16 cellular contexts compared by ENCODE assay signal in the genomic region with DNA sequence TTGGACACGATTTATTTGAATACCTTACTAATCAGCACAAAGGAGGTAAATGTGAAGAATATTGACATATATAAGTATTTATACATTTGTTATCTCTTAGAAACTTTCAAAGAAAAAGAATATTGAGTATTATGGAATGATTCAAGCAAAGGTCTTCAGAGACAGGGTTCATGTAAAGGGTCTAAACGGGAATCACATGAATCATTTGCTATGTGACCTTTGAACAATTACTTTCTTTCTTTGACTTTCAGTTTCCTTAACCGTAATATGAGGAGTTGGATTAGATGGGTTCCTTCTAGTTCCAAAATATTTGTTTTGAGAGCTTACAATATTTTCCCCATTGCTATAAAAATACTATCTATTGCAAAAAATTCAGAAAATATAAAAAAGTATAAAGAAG. TPM values are rescaled to one million over a fixed set of nuclear protein-coding genes. Genes with fewer than 3 reads are reported as not detected.
DNase-seq lines count a peak whose midpoint lies in the region; ATAC-seq, FAIRE-seq and TF ChIP-seq lines count a peak whose summit lies in the region.
"Had no signal": no experiment of that assay in that cellular context is flagged by ENCODE, and none has a peak within 500 bp of the region (broad histone marks: within the 10 kb centered on the region; RNA-seq: fewer than 3 reads in every experiment).

No MANE protein-coding gene starts in this region.

- H3K36me3 Mint-ChIP-seq in MCF 10A (ENCODE audit: insufficient read depth, unreplicated experiment), result no peaks in the 10 kb centered on the region
- H3K36me3 Mint-ChIP-seq: CD8-positive, alpha-beta memory T cell had no signal

- no peak overlapping the region for H3K4me3 Mint-ChIP-seq in MCF 10A (ENCODE audit: unreplicated experiment)
- H3K4me3 Mint-ChIP-seq: CD8-positive, alpha-beta memory T cell had no signal

- H3K27ac ChIP-seq in endothelial cell of umbilical vein (ENCODE audit: insufficient read depth, low read depth, low read length) (no peak overlapping the region), liver (ENCODE audit: low read depth in 1 of 2, low read length in 2 of 2) (peak overlapping the region in 1 of 2 donors; percentile 59), pancreas (peak overlapping the region in 2 of 4 donors; percentile 20 to 28)
- H3K27ac ChIP-seq: C4-2B had no signal

- H3K36me3 ChIP-seq in endothelial cell of umbilical vein (ENCODE audit: control insufficient read depth in 2 of 2, extremely low read depth in 1 of 2, insufficient read depth in 2 of 2, low read length in 2 of 2) (no peaks in the 10 kb centered on the region), liver (ENCODE audit: control insufficient read depth in 4 of 4, insufficient read depth in 3 of 4, low read depth in 1 of 4, low read length in 3 of 4) (no peaks in the 10 kb centered on the region), pancreas (no peaks in the 10 kb centered on the region)
- H3K36me3 ChIP-seq: BE2C, HAP-1 had no signal

- peaks cover 16% of the 10 kb centered on the region for H3K4me1 Mint-ChIP-seq in MCF 10A (ENCODE audit: insufficient read depth, unreplicated experiment)
- H3K4me1 Mint-ChIP-seq: CD8-positive, alpha-beta memory T cell had no signal

- H3K9ac ChIP-seq in endothelial cell of umbilical vein (replicated peaks; ENCODE audit: extremely low read depth, insufficient read depth, low read length) (no peak overlapping the region), liver (ENCODE audit: low read depth in 1 of 2, low read length in 2 of 2) (no peak overlapping the region)

- H3K27ac Mint-ChIP-seq in MCF 10A (ENCODE audit: low read depth, unreplicated experiment), result no peak overlapping the region
- H3K27ac Mint-ChIP-seq: CD8-positive, alpha-beta memory T cell had no signal

- H3K4me3 ChIP-seq in endothelial cell of umbilical vein (replicated peaks in 1 of 3; ENCODE audit: insufficient read depth in 1 of 3, low read depth in 1 of 3, low read length in 3 of 3), result no peak overlapping the region
- no peak overlapping the region for H3K4me3 ChIP-seq in liver (ENCODE audit: low read depth in 1 of 3, low read length in 3 of 3)
- H3K4me3 ChIP-seq in pancreas, result no peak overlapping the region
- H3K4me3 ChIP-seq: HAP-1 had no signal

- no peaks in the 10 kb centered on the region for H3K9me3 Mint-ChIP-seq in MCF 10A (ENCODE audit: unreplicated experiment)
- H3K9me3 Mint-ChIP-seq: CD8-positive, alpha-beta memory T cell had no signal

- H3K9me1 ChIP-seq in endothelial cell of umbilical vein (replicated peaks; ENCODE audit: control insufficient read depth, extremely low read depth, insufficient read depth, low read length), result no peaks in the 10 kb centered on the region

- ATAC-seq in pancreas, result peak in 2 of 4 donors; percentile 58 to 59

- dilution Hi-C loops in endothelial cell of umbilical vein (cut with MboI; ENCODE audit: extremely low pct_ligation_motif_present, low sequenced_read_pairs), result no loop called here

- FAIRE-seq in endothelial cell of umbilical vein (lab: Jason Lieb, UNC) (peak; percentile 42), pancreas (lab: Jason Lieb, UNC) (peak; percentile 68)
- FAIRE-seq: GM19239, H1 had no signal

- no peak overlapping the region for H2AFZ ChIP-seq in endothelial cell of umbilical vein (ENCODE audit: low read depth, low read length)

- CTCF ChIA-PET in endothelial cell of umbilical vein (lab: Charles Lee) (interaction anchor here (1.1 kb wide), 1 partner anchor 8 kb away, joined by 3 read pairs; no protein-coding TSS in a partner anchor), MCF 10A (lab: Yijun Ruan, JAX) (interaction anchor here (0.5 kb wide), 1 partner anchor 22 kb away, joined by 3 read pairs; no protein-coding TSS in a partner anchor)

- H4K20me1 ChIP-seq in endothelial cell of umbilical vein (replicated peaks; ENCODE audit: control insufficient read depth, extremely low read depth, insufficient read depth, low read length), result no peaks in the 10 kb centered on the region

- H3K4me1 ChIP-seq in endothelial cell of umbilical vein (ENCODE audit: control insufficient read depth, extremely low read depth, insufficient read depth, low read length) (no peaks in the 10 kb centered on the region), liver (ENCODE audit: control insufficient read depth in 4 of 4, insufficient read depth in 4 of 4, low read length in 3 of 4) (peaks cover 8 to 25% (median 16%) of the 10 kb centered on the region in 4 donors), pancreas (peaks cover 10 to 23% (median 14%) of the 10 kb centered on the region in 3 donors)
- H3K4me1 ChIP-seq: BE2C had no signal

- intact Hi-C loops in endothelial cell of umbilical vein (cut with micrococcal nuclease) (no loop called here), pancreas (cut with DNase I) (no loop called here), MCF 10A (cut with micrococcal nuclease) (no loop called here)

- 32% methylated on average over 3 of the region's 3 CpGs for WGBS in liver
- WGBS in pancreas, 2 donors, result 25 to 32% methylated on average over 3 of the region's 3 CpGs

- no peak for TF ChIP-seq RAD21 in liver (IDR thresholded peaks at IDR 0.05)

- BruUV-seq in endothelial cell of umbilical vein (replicated peaks; lab: Mats Ljungman, UMichigan) (no TSS peak), MCF 10A (replicated peaks; lab: Mats Ljungman, UMichigan) (no TSS peak)

- TF ChIP-seq CTCF in endothelial cell of umbilical vein (IDR thresholded peaks at IDR 0.05; ENCODE audit: extremely low read depth in 1 of 2, insufficient read depth in 1 of 2, low read depth in 1 of 2, low read length in 2 of 2), result no peak
- TF ChIP-seq CTCF in liver (IDR thresholded peaks at IDR 0.05; ENCODE audit: low read depth, low read length, missing input control), result no peak
- no peak for TF ChIP-seq CTCF in pancreas (IDR thresholded peaks at IDR 0.05)
- no peak for TF ChIP-seq CTCF in MCF 10A (IDR thresholded peaks at IDR 0.05; ENCODE audit: unreplicated experiment)

- no peak for TF ChIP-seq POLR2A in endothelial cell of umbilical vein (IDR thresholded peaks at IDR 0.05; ENCODE audit: low read depth, low read length)

- no peaks in the 10 kb centered on the region for H3K79me2 ChIP-seq in endothelial cell of umbilical vein (ENCODE audit: control insufficient read depth, insufficient read depth, low read length)

- no peak overlapping the region for H3K4me2 ChIP-seq in endothelial cell of umbilical vein (ENCODE audit: insufficient read depth, low read length)

- POLR2A ChIA-PET in endothelial cell of umbilical vein (lab: Charles Lee) (no interaction called here), MCF 10A (lab: Yijun Ruan, JAX) (interaction anchor here (1.2 to 1.3 kb wide), 2 partner anchors 8 to 16 kb away, joined by 4 read pairs; no protein-coding TSS in a partner anchor)

- H3K9me3 ChIP-seq in endothelial cell of umbilical vein (replicated peaks; ENCODE audit: control insufficient read depth, insufficient read depth, low read length) (no peaks in the 10 kb centered on the region), liver (ENCODE audit: control insufficient read depth in 4 of 4, low read length in 3 of 4) (no peaks in the 10 kb centered on the region), pancreas (no peaks in the 10 kb centered on the region)
- H3K9me3 ChIP-seq: BE2C, Caco-2, HAP-1 had no signal

- H3K27me3 Mint-ChIP-seq in MCF 10A (ENCODE audit: insufficient read depth, unreplicated experiment), result no peaks in the 10 kb centered on the region

- DNase-seq in LoVo (ENCODE audit: low spot score), result peak; percentile 9
- no peak for DNase-seq in endothelial cell of umbilical vein (ENCODE audit: low read depth, low spot score)
- DNase-seq in pancreas, result no peak
- no peak for DNase-seq in MCF 10A (ENCODE audit: unreplicated experiment)
- DNase-seq in DMS79 treated with DMSO at 0.1 percent for 48 hours (lab: John Stamatoyannopoulos, UW), result no peak
- DNase-seq in NCI-H2081 (lab: John Stamatoyannopoulos, UW), result no peak
- DNase-seq in GOT3 (lab: John Stamatoyannopoulos, UW), result no peak
- DNase-seq: BE2C; Caco-2; CD8-positive, alpha-beta memory T cell; GF-D8 had no signal

- peaks cover 0 to 2% of the 10 kb centered on the region in 2 experiments for H3K27me3 ChIP-seq in endothelial cell of umbilical vein (ENCODE audit: control insufficient read depth in 2 of 2, insufficient read depth in 2 of 2, low read length in 2 of 2)
- H3K27me3 ChIP-seq in liver (ENCODE audit: control insufficient read depth in 4 of 4, insufficient read depth in 4 of 4, low read length in 3 of 4), result no peaks in the 10 kb centered on the region
- no peaks in the 10 kb centered on the region for H3K27me3 ChIP-seq in pancreas
- H3K27me3 ChIP-seq: BE2C had no signal

TF ChIP-seq in endothelial cell of umbilical vein, 7 proteins besides CTCF, POLR2A, EP300 and RAD21 (continues in another document):
- TF ChIP-seq GATA2 (IDR thresholded peaks at IDR 0.05; ENCODE audit: insufficient read depth, insufficient read length, low read depth, low read length) (no peak), MYC (IDR thresholded peaks at IDR 0.05; ENCODE audit: low read depth, low read length) (no peak), FOS (IDR thresholded peaks at IDR 0.05; ENCODE audit: borderline replicate concordance, insufficient read depth, low read length) (no peak), POLR2AphosphoS5 (IDR thresholded peaks at IDR 0.05; ENCODE audit: insufficient read depth, low read depth, low read length) (no peak)

TF ChIP-seq in liver, 16 proteins besides CTCF, POLR2A, EP300 and RAD21:
- TF ChIP-seq JUND (IDR thresholded peaks at IDR 0.05) (no peak), HNF4A (conservative IDR thresholded peaks at IDR 0.05) (peak; percentile 37 to 49), SP1 (IDR thresholded peaks at IDR 0.05) (peak; percentile 6), EGR1 (IDR thresholded peaks at IDR 0.05; ENCODE audit: low read depth in 2 of 2) (no peak)

RNA-seq across cellular contexts. Expression of a gene that starts 14.3 kb away (rescaled TPM):
- total RNA-seq in endothelial cell of umbilical vein (1.4 and 1.5 TPM in 2 replicates), liver (10 to 100 TPM; 27.2 to 53.1 TPM), pancreas (10 to 100 TPM; 16.5 to 46.6 (median 23.0) TPM), MCF 10A (2022) (1.4 and 2.8 TPM in 2 replicates)
- polyA plus RNA-seq in endothelial cell of umbilical vein (0.36 and 0.46 TPM in 2 replicates), liver (10 to 100 TPM in 1 of 2 donors, 1 to 10 TPM in 1; 9.5 to 35.1 TPM), pancreas (1 to 10 TPM; 4.8 to 5.6 TPM)
- polyA plus RNA-seq in endothelial cell of umbilical vein (2011; cell fraction: cytosol; rRNA removed), result 0.40 and 0.54 TPM in 2 replicates
- polyA plus RNA-seq in endothelial cell of umbilical vein (2011; cell fraction: nucleus; rRNA removed), result 0.53 and 0.80 TPM in 2 replicates
- 0.65 and 2.0 TPM in 2 replicates for polyA plus RNA-seq in endothelial cell of umbilical vein (2012)
- polyA minus RNA-seq in endothelial cell of umbilical vein, result 0.62 and 1.1 TPM in 2 replicates
- polyA minus RNA-seq in endothelial cell of umbilical vein (2011; cell fraction: cytosol; rRNA and poly(A)+ RNA removed), result 1.0 TPM
- polyA minus RNA-seq in endothelial cell of umbilical vein (2011; cell fraction: nucleus; rRNA and poly(A)+ RNA removed), result 0.82 and 1.3 TPM in 2 replicates
